ENCODE assay signal across 1 cellular context in the genomic region with DNA sequence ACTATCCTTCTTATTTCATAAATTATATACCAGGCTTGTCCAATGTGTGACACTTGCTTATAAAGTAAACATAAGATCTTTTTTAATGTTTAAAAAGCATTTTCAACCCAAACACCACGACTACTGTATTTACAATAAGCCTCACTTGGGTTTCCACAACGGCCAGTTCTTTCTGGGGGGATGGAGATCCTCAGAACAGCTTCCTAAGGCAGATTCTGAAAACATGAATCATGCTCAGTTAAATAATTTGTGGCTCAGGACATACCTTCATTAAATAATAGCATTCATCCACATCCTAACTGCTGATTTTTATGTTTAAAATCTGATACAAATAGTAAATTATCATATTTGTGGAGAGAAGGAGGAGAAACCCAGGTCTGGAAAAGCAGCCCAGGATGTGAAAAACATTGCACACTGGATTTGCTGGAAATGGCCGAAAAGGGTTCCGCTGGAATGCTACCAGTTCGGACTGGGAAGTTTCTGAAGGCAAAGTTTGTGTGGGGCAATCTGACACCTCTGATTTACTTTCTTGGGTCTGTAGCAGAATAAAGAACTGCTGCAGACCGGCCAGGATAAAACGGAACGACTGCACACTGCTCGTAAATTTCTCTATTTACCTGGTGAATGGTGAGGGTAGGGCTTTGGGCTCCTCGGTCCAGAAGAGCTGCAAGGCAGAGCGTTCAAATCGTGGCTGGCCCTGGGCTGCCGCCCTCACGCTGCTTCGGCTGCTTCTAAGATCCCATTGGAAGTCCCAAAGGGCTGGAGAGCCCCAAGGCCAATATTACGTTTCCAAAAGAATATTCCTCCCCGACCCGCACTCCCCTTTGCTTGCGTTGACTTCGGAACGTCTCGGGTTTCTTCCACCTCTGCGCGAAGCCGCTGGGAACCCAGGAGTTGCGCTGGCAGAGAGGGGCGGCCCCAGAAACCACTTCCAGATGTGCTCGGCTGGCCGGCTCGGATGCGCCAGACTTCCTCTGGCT.
TF ChIP-seq lines count a peak whose summit lies in the region.

A gene with protein sequence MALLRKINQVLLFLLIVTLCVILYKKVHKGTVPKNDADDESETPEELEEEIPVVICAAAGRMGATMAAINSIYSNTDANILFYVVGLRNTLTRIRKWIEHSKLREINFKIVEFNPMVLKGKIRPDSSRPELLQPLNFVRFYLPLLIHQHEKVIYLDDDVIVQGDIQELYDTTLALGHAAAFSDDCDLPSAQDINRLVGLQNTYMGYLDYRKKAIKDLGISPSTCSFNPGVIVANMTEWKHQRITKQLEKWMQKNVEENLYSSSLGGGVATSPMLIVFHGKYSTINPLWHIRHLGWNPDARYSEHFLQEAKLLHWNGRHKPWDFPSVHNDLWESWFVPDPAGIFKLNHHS (minus strand): TSS at position 910 of the 980 bp plus-strand sequence. CDS start 30,539 bp downstream, outside the sequence.

TF ChIP-seq in HEK293, 187 proteins besides CTCF, POLR2A, EP300 and RAD21 (continued from another document and continues in another):
- TF ChIP-seq, protein P1, sequence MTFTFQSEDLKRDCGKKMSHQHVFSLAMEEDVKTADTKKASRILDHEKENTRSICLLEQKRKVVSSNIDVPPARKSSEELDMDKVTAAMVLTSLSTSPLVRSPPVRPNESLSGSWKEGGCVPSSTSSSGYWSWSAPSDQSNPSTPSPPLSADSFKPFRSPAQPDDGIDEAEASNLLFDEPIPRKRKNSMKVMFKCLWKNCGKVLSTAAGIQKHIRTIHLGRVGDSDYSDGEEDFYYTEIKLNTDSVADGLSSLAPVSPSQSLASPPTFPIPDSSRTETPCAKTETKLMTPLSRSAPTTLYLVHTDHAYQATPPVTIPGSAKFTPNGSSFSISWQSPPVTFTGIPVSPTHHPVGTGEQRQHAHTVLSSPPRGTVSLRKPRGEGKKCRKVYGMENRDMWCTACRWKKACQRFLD (tag by site-specific recombination; IDR thresholded peaks at IDR 0.05) = no peak
- TF ChIP-seq ZNF335 (tag by site-specific recombination; conservative IDR thresholded peaks at IDR 0.05) (peak; percentile 46; the same call in 1 of the 2 replicates), ZNF2 (tag by site-specific recombination; IDR thresholded peaks at IDR 0.05) (no peak), ZBTB17 (tag by site-specific recombination; IDR thresholded peaks at IDR 0.05) (no peak), IKZF3 (tag by site-specific recombination; IDR thresholded peaks at IDR 0.05) (peak; percentile 35), KLF8 (tag by site-specific recombination; IDR thresholded peaks at IDR 0.05) (no peak), OSR2 (tag by site-specific recombination; IDR thresholded peaks at IDR 0.05) (no peak), WT1 (tag by site-specific recombination; IDR thresholded peaks at IDR 0.05) (peak; percentile 71), ZNF596 (tag by site-specific recombination; IDR thresholded peaks at IDR 0.05) (no peak), ZNF426 (tag by site-specific recombination; IDR thresholded peaks at IDR 0.05) (no peak), ZNF785 (tag by site-specific recombination; IDR thresholded peaks at IDR 0.05) (no peak), SALL2 (tag by site-specific recombination; IDR thresholded peaks at IDR 0.05; ENCODE audit: borderline replicate concordance) (no peak), ZNF843 (tag by site-specific recombination; IDR thresholded peaks at IDR 0.05) (no peak), ZNF600 (tag by site-specific recombination; IDR thresholded peaks at IDR 0.05) (peak; percentile 82), FEZF1 (tag by site-specific recombination; IDR thresholded peaks at IDR 0.05) (no peak), GLI4 (tag by site-specific recombination; IDR thresholded peaks at IDR 0.05) (no peak), ZNF311 (tag by site-specific recombination; IDR thresholded peaks at IDR 0.05; ENCODE audit: borderline replicate concordance) (no peak), ZNF677 (tag by site-specific recombination; IDR thresholded peaks at IDR 0.05) (no peak), ZNF501 (tag by site-specific recombination; IDR thresholded peaks at IDR 0.05) (no peak), ZSCAN23 (tag by site-specific recombination; IDR thresholded peaks at IDR 0.05) (no peak), ZNF660 (tag by site-specific recombination; IDR thresholded peaks at IDR 0.05) (0 out of 2 replicates have a peak, but pooled peaks have one; percentile 18), ZNF654 (tag by site-specific recombination; IDR thresholded peaks at IDR 0.05; ENCODE audit: low read depth) (no peak), ZNF510 (tag by site-specific recombination; IDR thresholded peaks at IDR 0.05; ENCODE audit: insufficient replicate concordance) (no peak), ZNF792 (tag by site-specific recombination; IDR thresholded peaks at IDR 0.05) (no peak), ZNF394 (tag by site-specific recombination; IDR thresholded peaks at IDR 0.05; ENCODE audit: borderline replicate concordance) (0 out of 2 replicates have a peak, but pooled peaks have one; percentile 33), ZNF548 (tag by site-specific recombination; IDR thresholded peaks at IDR 0.05) (no peak), KLF10 (tag by site-specific recombination; IDR thresholded peaks at IDR 0.05) (no peak), ZSCAN30 (tag by site-specific recombination; IDR thresholded peaks at IDR 0.05) (no peak), SETDB1 (IDR thresholded peaks at IDR 0.05; ENCODE audit: insufficient read length, low read length) (no peak), ZBTB21 (tag by site-specific recombination; IDR thresholded peaks at IDR 0.05) (no peak), ZNF670 (tag by site-specific recombination; IDR thresholded peaks at IDR 0.05; ENCODE audit: low read depth) (no peak), ZNF776 (tag by site-specific recombination; IDR thresholded peaks at IDR 0.05; ENCODE audit: borderline replicate concordance) (no peak), OVOL3 (tag by site-specific recombination; IDR thresholded peaks at IDR 0.05) (no peak), YY1 (tag by site-specific recombination; IDR thresholded peaks at IDR 0.05) (no peak), ZNF549 (tag by site-specific recombination; IDR thresholded peaks at IDR 0.05) (no peak), ZNF529 (tag by site-specific recombination; IDR thresholded peaks at IDR 0.05; ENCODE audit: insufficient replicate concordance) (no peak)
- TF ChIP-seq, protein P2, sequence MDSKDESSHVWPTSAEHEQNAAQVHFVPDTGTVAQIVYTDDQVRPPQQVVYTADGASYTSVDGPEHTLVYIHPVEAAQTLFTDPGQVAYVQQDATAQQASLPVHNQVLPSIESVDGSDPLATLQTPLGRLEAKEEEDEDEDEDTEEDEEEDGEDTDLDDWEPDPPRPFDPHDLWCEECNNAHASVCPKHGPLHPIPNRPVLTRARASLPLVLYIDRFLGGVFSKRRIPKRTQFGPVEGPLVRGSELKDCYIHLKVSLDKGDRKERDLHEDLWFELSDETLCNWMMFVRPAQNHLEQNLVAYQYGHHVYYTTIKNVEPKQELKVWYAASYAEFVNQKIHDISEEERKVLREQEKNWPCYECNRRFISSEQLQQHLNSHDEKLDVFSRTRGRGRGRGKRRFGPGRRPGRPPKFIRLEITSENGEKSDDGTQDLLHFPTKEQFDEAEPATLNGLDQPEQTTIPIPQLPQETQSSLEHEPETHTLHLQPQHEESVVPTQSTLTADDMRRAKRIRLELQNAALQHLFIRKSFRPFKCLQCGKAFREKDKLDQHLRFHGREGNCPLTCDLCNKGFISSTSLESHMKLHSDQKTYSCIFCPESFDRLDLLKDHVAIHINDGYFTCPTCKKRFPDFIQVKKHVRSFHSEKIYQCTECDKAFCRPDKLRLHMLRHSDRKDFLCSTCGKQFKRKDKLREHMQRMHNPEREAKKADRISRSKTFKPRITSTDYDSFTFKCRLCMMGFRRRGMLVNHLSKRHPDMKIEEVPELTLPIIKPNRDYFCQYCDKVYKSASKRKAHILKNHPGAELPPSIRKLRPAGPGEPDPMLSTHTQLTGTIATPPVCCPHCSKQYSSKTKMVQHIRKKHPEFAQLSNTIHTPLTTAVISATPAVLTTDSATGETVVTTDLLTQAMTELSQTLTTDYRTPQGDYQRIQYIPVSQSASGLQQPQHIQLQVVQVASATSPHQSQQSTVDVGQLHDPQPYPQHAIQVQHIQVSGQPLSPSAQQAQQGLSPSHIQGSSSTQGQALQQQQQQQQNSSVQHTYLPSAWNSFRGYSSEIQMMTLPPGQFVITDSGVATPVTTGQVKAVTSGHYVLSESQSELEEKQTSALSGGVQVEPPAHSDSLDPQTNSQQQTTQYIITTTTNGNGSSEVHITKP (tag by site-specific recombination; IDR thresholded peaks at IDR 0.05) = peak; percentile 95
- TF ChIP-seq, protein P3, sequence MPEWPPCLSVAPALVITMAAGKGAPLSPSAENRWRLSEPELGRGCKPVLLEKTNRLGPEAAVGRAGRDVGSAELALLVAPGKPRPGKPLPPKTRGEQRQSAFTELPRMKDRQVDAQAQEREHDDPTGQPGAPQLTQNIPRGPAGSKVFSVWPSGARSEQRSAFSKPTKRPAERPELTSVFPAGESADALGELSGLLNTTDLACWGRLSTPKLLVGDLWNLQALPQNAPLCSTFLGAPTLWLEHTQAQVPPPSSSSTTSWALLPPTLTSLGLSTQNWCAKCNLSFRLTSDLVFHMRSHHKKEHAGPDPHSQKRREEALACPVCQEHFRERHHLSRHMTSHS (tag by site-specific recombination; IDR thresholded peaks at IDR 0.05) = no peak
- TF ChIP-seq, protein P4, sequence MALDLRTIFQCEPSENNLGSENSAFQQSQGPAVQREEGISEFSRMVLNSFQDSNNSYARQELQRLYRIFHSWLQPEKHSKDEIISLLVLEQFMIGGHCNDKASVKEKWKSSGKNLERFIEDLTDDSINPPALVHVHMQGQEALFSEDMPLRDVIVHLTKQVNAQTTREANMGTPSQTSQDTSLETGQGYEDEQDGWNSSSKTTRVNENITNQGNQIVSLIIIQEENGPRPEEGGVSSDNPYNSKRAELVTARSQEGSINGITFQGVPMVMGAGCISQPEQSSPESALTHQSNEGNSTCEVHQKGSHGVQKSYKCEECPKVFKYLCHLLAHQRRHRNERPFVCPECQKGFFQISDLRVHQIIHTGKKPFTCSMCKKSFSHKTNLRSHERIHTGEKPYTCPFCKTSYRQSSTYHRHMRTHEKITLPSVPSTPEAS (tag by site-specific recombination; IDR thresholded peaks at IDR 0.05) = no peak
- TF ChIP-seq, protein P5, sequence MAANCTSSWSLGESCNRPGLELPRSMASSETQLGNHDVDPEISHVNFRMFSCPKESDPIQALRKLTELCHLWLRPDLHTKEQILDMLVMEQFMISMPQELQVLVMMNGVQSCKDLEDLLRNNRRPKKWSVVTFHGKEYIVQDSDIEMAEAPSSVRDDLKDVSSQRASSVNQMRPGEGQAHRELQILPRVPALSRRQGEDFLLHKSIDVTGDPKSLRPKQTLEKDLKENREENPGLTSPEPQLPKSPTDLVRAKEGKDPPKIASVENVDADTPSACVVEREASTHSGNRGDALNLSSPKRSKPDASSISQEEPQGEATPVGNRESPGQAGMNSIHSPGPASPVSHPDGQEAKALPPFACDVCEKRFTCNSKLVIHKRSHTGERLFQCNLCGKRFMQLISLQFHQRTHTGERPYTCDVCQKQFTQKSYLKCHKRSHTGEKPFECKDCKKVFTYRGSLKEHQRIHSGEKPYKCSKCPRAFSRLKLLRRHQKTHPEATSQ (tag by site-specific recombination; IDR thresholded peaks at IDR 0.05) = no peak
- TF ChIP-seq, protein P6, sequence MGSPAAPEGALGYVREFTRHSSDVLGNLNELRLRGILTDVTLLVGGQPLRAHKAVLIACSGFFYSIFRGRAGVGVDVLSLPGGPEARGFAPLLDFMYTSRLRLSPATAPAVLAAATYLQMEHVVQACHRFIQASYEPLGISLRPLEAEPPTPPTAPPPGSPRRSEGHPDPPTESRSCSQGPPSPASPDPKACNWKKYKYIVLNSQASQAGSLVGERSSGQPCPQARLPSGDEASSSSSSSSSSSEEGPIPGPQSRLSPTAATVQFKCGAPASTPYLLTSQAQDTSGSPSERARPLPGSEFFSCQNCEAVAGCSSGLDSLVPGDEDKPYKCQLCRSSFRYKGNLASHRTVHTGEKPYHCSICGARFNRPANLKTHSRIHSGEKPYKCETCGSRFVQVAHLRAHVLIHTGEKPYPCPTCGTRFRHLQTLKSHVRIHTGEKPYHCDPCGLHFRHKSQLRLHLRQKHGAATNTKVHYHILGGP (tag by site-specific recombination; IDR thresholded peaks at IDR 0.05) = no peak
- TF ChIP-seq, protein P7, sequence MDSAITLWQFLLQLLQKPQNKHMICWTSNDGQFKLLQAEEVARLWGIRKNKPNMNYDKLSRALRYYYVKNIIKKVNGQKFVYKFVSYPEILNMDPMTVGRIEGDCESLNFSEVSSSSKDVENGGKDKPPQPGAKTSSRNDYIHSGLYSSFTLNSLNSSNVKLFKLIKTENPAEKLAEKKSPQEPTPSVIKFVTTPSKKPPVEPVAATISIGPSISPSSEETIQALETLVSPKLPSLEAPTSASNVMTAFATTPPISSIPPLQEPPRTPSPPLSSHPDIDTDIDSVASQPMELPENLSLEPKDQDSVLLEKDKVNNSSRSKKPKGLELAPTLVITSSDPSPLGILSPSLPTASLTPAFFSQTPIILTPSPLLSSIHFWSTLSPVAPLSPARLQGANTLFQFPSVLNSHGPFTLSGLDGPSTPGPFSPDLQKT (IDR thresholded peaks at IDR 0.05; ENCODE audit: borderline replicate concordance, low read depth, low read length) = no peak
- TF ChIP-seq, protein P8, sequence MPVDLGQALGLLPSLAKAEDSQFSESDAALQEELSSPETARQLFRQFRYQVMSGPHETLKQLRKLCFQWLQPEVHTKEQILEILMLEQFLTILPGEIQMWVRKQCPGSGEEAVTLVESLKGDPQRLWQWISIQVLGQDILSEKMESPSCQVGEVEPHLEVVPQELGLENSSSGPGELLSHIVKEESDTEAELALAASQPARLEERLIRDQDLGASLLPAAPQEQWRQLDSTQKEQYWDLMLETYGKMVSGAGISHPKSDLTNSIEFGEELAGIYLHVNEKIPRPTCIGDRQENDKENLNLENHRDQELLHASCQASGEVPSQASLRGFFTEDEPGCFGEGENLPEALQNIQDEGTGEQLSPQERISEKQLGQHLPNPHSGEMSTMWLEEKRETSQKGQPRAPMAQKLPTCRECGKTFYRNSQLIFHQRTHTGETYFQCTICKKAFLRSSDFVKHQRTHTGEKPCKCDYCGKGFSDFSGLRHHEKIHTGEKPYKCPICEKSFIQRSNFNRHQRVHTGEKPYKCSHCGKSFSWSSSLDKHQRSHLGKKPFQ (tag by site-specific recombination; IDR thresholded peaks at IDR 0.05) = no peak
- TF ChIP-seq, protein P9, sequence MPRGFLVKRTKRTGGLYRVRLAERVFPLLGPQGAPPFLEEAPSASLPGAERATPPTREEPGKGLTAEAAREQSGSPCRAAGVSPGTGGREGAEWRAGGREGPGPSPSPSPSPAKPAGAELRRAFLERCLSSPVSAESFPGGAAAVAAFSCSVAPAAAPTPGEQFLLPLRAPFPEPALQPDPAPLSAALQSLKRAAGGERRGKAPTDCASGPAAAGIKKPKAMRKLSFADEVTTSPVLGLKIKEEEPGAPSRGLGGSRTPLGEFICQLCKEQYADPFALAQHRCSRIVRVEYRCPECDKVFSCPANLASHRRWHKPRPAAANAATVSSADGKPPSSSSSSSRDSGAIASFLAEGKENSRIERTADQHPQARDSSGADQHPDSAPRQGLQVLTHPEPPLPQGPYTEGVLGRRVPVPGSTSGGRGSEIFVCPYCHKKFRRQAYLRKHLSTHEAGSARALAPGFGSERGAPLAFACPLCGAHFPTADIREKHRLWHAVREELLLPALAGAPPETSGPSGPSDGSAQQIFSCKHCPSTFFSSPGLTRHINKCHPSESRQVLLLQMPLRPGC (tag by site-specific recombination; IDR thresholded peaks at IDR 0.05) = no peak
